In genomic region chr10:30436688-30437038, GRCh38 we compare ENCODE assay signal across 8 cellular contexts. TPM values are rescaled to one million over a fixed set of nuclear protein-coding genes. Genes with fewer than 3 reads are reported as not detected.
DNase-seq lines count a peak whose midpoint lies in the region; ATAC-seq and TF ChIP-seq lines count a peak whose summit lies in the region.

No MANE protein-coding gene starts in this region.

- peak overlapping the region; percentile 87 to 98 (median 92) for H3K4me3 Mint-ChIP-seq in CD8-positive, alpha-beta memory T cell
- H3K4me3 Mint-ChIP-seq in osteocyte (ENCODE audit: unreplicated experiment): peak overlapping the region; percentile 72

- peak overlapping the region; percentile 88 for H3K27ac ChIP-seq in CD8-positive, alpha-beta memory T cell (ENCODE audit: low read depth, low read length)
- H3K27ac ChIP-seq in Panc1 (ENCODE audit: low read length) (peak overlapping the region; percentile 85), epithelial cell of prostate (peak overlapping the region; percentile 93)

- no peaks in the 10 kb centered on the region for H3K9me3 Mint-ChIP-seq in CD8-positive, alpha-beta memory T cell
- no peaks in the 10 kb centered on the region for H3K9me3 Mint-ChIP-seq in osteocyte (ENCODE audit: unreplicated experiment)

- H3K4me1 ChIP-seq in CD8-positive, alpha-beta memory T cell (ENCODE audit: insufficient read depth, low read length): peaks cover 40% of the 10 kb centered on the region
- peaks cover 25% of the 10 kb centered on the region for H3K4me1 ChIP-seq in Panc1 (ENCODE audit: control insufficient read depth, insufficient read depth, low read length)

- H3K9me3 ChIP-seq in CD8-positive, alpha-beta memory T cell (ENCODE audit: low read length): no peaks in the 10 kb centered on the region
- H3K9me3 ChIP-seq in Panc1 (ENCODE audit: control insufficient read depth, insufficient read depth, low read depth, low read length): no peaks in the 10 kb centered on the region

- in situ Hi-C loops in Panc1 (cut with HindIII; ENCODE audit: low pct_unique_long_range_greater_than_20kb, low sequenced_read_pairs): no loop called here

- ATAC-seq in Panc1: no peak
- no peak for ATAC-seq in GM21515 (IDR thresholded peaks at IDR 0.05; ENCODE audit: unreplicated experiment)

- no peak for TF ChIP-seq CTCF in Panc1 (IDR thresholded peaks at IDR 0.05)
- no peak for TF ChIP-seq CTCF in osteocyte (IDR thresholded peaks at IDR 0.05)

- POLR2A ChIA-PET in CD8-positive, alpha-beta memory T cell (lab: Charles Lee): interaction anchor here (0.6 to 3.7 kb wide), 5 partner anchors 19 to 267 kb away, joined by 4 to 24 read pairs (median 4); no protein-coding TSS in a partner anchor
- POLR2A ChIA-PET in Panc1 (lab: Charles Lee): no interaction called here

- peak overlapping the region; percentile 54 to 97 (median 87) for H3K27ac Mint-ChIP-seq in CD8-positive, alpha-beta memory T cell
- peak overlapping the region; percentile 96 for H3K27ac Mint-ChIP-seq in osteocyte (ENCODE audit: unreplicated experiment)

- intact Hi-C loops in Panc1 (cut with micrococcal nuclease; ENCODE audit: unreplicated experiment): no loop called here

- H3K4me3 ChIP-seq in CD8-positive, alpha-beta memory T cell (ENCODE audit: low read length): peak overlapping the region; percentile 49
- peak overlapping the region; percentile 41 to 79 for H3K4me3 ChIP-seq in Panc1 (ENCODE audit: low read depth in 2 of 2, low read length in 2 of 2)

- peaks cover 3% of the 10 kb centered on the region for H3K36me3 ChIP-seq in CD8-positive, alpha-beta memory T cell (ENCODE audit: insufficient read depth, low read length)
- no peaks in the 10 kb centered on the region; the same call in 1 of the 2 replicates for H3K36me3 ChIP-seq in Panc1 (ENCODE audit: control insufficient read depth, insufficient read depth, low read length)

- H3K27me3 Mint-ChIP-seq in CD8-positive, alpha-beta memory T cell: peaks cover 0 to 6% of the 10 kb centered on the region in 2 donors
- H3K27me3 Mint-ChIP-seq in osteocyte (ENCODE audit: unreplicated experiment): no peaks in the 10 kb centered on the region

- CTCF ChIA-PET in CD8-positive, alpha-beta memory T cell (lab: Charles Lee): interaction anchor here (0.9 to 9.8 kb wide), 8 partner anchors 19 to 97 kb away, joined by 4 to 81 read pairs (median 9); no protein-coding TSS in a partner anchor
- CTCF ChIA-PET in Panc1 (lab: Charles Lee): interaction anchor here (0.6 to 0.7 kb wide), 3 partner anchors 10 to 434 kb away, joined by 3 to 4 read pairs (median 3); no protein-coding TSS in a partner anchor

- DNase-seq in CD8-positive, alpha-beta memory T cell: no peak
- DNase-seq in Panc1 (ENCODE audit: low read depth, low spot score) (no peak), epithelial cell of prostate (ENCODE audit: low read depth, low spot score) (no peak), osteocyte (ENCODE audit: extremely low spot score, unreplicated experiment) (no peak), globus pallidus (ENCODE audit: low spot score) (no peak)
- no peak for DNase-seq in central memory CD4-positive, alpha-beta T cell
- no peak for DNase-seq in stimulated activated CD4-positive, alpha-beta T cell treated with anti-CD3 and anti-CD28 coated beads, Interleukin-4, amount 100 ng/mL, for 1 hour

- no TSS peak for BruUV-seq in Panc1 (replicated peaks; lab: Mats Ljungman, UMichigan)

- H3K27me3 ChIP-seq in CD8-positive, alpha-beta memory T cell (ENCODE audit: insufficient read depth, low read length, poor library complexity, severe bottlenecking): no peaks in the 10 kb centered on the region
- H3K27me3 ChIP-seq in Panc1 (ENCODE audit: control insufficient read depth, insufficient read depth, low read length): no peaks in the 10 kb centered on the region

- peaks cover 0 to 46% (median 2%) of the 10 kb centered on the region in 3 donors for H3K36me3 Mint-ChIP-seq in CD8-positive, alpha-beta memory T cell
- H3K36me3 Mint-ChIP-seq in osteocyte (ENCODE audit: unreplicated experiment): peaks cover 18% of the 10 kb centered on the region

- peaks cover 61 to 73% (median 71%) of the 10 kb centered on the region in 3 donors for H3K4me1 Mint-ChIP-seq in CD8-positive, alpha-beta memory T cell
- peaks cover 55% of the 10 kb centered on the region for H3K4me1 Mint-ChIP-seq in osteocyte (ENCODE audit: unreplicated experiment)

RNA-seq across cellular contexts. Expression of gene MAP3K8, which starts 2.7 kb away (rescaled TPM):
- total RNA-seq in CD8-positive, alpha-beta memory T cell: 10 to 100 TPM; 40.3 to 42.6 TPM
- 16.4 TPM for polyA plus RNA-seq in CD8-positive, alpha-beta memory T cell
- total RNA-seq in Panc1 (2021; ENCODE audit: unreplicated experiment): 4.8 TPM
- polyA plus RNA-seq in Panc1 (2012; ENCODE audit: insufficient read length): 1.3 TPM
- total RNA-seq in osteocyte: 11.5 and 13.7 TPM in 2 replicates
